27 cellular contexts compared by ENCODE assay signal in the genomic region with DNA sequence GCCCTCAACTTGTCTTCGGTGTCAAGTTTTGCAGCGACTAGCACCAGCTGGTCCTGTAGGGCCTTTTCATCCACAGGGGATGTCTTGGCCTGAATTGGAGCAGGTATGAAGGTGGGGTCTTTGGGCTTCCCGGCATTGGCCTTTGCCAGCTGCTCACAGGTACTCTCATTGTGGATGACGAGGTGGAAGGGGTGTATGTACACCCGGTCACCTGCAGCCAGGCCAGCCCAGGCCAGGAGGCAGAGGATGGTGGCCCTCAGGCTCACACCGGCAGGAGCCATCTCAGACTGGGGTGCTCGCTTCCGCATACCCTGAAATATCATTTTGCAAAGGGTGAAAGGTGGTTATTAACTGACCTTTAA. TPM values are rescaled to one million over a fixed set of nuclear protein-coding genes. Genes with fewer than 3 reads are reported as not detected.
"Had no signal": no experiment of that assay in that cellular context is flagged by ENCODE, and none has a peak within 500 bp of the region (broad histone marks: within the 10 kb centered on the region; RNA-seq: fewer than 3 reads in every experiment).

No MANE protein-coding gene starts in this region.

- H3K27ac ChIP-seq: RWPE1 had no signal

- ATAC-seq: Panc1, PC-3, T-cell had no signal

- DNase-seq: NCI-H1048; NCI-H1105 treated with DMSO at 0.1 percent for 48 hours; NCI-H1417 treated with DMSO at 0.1 percent for 48 hours; NCI-H146; NCI-H1694 treated with DMSO at 0.1 percent for 48 hours; NCI-H1930; NCI-H2081; NCI-H2107; NCI-H2227 treated with DMSO at 0.1 percent for 48 hours; NCI-H524; NCI-H526 treated with DMSO at 0.1 percent for 48 hours; NCI-H748 treated with DMSO at 0.1 percent for 48 hours; NK-92 treated with Interleukin-12 subunit alpha and Interleukin-12 subunit beta, amount 100 ng/mL, for 24 hours; PC-3; SHP77; SK-N-SH; SW 1271; T-cell had no signal

- H3K9ac ChIP-seq: SK-N-SH had no signal

- H3K4me2 ChIP-seq: SK-N-SH had no signal

- FAIRE-seq: K562 had no signal

- H3K4me3 ChIP-seq: K562 had no signal

- H3K9me3 ChIP-seq: SK-N-SH had no signal

RNA-seq across cellular contexts. Expression of a gene that starts 3.4 kb away (rescaled TPM):
- total RNA-seq: MCF 10A, NCI-H460, OCI-LY7, PC-3, SK-MEL-5 had no signal
- polyA plus RNA-seq: IgD-negative memory B cell, K562 had no signal

RNA-seq across cellular contexts. Expression of a gene that starts 36.7 kb away (rescaled TPM):
- total RNA-seq: K562, LHCN-M2, MCF 10A, OCI-LY7, PC-3, SK-MEL-5, T-cell had no signal
- polyA plus RNA-seq: IgD-negative memory B cell, K562, SK-N-SH had no signal
